In the genomic region with DNA sequence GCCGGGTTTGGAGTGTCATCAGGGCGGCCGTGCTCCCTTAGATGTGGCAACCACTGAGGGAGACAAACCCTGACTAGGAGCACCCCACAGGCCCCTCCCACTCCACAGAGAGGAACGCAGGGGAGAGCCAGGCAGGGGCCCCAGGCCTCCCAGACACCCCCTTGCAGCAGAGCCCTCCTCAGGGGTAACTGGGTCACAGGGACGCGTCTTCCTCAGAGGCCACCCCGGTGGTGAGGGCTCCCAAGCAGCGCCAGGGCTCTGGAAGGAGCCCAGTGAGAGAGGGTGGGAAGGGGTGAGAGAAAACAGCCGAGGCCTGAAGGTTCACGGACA, we compare ENCODE assay signal across 27 cellular contexts. TPM values are rescaled to one million over a fixed set of nuclear protein-coding genes. Genes with fewer than 3 reads are reported as not detected.
"Had no signal": no experiment of that assay in that cellular context is flagged by ENCODE, and none has a peak within 500 bp of the region (broad histone marks: within the 10 kb centered on the region; RNA-seq: fewer than 3 reads in every experiment).

No MANE protein-coding gene starts in this region.

- H3K27ac ChIP-seq: adrenal gland, breast epithelium, Peyer's patch, VCaP had no signal

- ATAC-seq: activated CD4-positive, alpha-beta T cell treated with anti-CD3 and anti-CD28 coated beads for 36 hours; activated CD8-positive, alpha-beta T cell treated with anti-CD3 and anti-CD28 coated beads, Interleukin-2, amount 10 ng/mL, durations not matched to agents 7 days and 5 days; activated naive CD4-positive, alpha-beta T cell treated with anti-CD3 and anti-CD28 coated beads, Interleukin-2, amount 50 U/mL, for 72 hours; body of pancreas had no signal

- FAIRE-seq: astrocyte had no signal

- H3K36me3 ChIP-seq: breast epithelium had no signal

- H3K4me1 ChIP-seq: breast epithelium had no signal

- H3K4me3 ChIP-seq: adrenal gland, body of pancreas, breast epithelium, Peyer's patch had no signal

- H3K27me3 ChIP-seq: body of pancreas had no signal

- H3K9me3 ChIP-seq: adrenal gland, body of pancreas, breast epithelium, Peyer's patch had no signal

- DNase-seq: activated CD4-positive, alpha-beta T cell treated with anti-CD3 and anti-CD28 coated beads for 36 hours; activated CD4-positive, alpha-beta T cell treated with anti-CD3 and anti-CD28 coated beads, Interleukin-2, amount 10 ng/mL, durations not matched to agents 7 days and 5 days; activated CD4-positive, alpha-beta T cell treated with anti-CD3 and anti-CD28 coated beads, Interleukin-2, amount 50 U/mL, for 48 hours; activated CD4-positive, CD25-positive, alpha-beta regulatory T cell; activated CD8-positive, alpha-beta T cell treated with anti-CD3 and anti-CD28 coated beads, Interleukin-2, amount 10 ng/mL, durations not matched to agents 7 days and 5 days; activated gamma-delta T cell treated with Interleukin-2 at 50 U/mL for 16 hours; activated naive CD4-positive, alpha-beta T cell treated with anti-CD3 and anti-CD28 coated beads for 36 hours; activated T-cell treated with anti-CD3 and anti-CD28 coated beads, Interleukin-2, amount 50 U/mL, for 24 hours; adrenal gland; NCI-H1105; NCI-H1436; NCI-H1694; NCI-H1930; NCI-H345; NCI-H524 treated with DMSO at 0.1 percent for 48 hours; Peyer's patch; Right ventricle myocardium superior; RPMI8226; SW 1271; T-helper 1 cell; T-helper 2 cell; T-helper 9 cell had no signal

RNA-seq across cellular contexts. Expression of a gene that starts 11.4 kb away (rescaled TPM):
- total RNA-seq: activated naive CD4-positive, alpha-beta T cell treated with anti-CD3 and anti-CD28 coated beads for 36 hours had no signal
